In the genomic region with DNA sequence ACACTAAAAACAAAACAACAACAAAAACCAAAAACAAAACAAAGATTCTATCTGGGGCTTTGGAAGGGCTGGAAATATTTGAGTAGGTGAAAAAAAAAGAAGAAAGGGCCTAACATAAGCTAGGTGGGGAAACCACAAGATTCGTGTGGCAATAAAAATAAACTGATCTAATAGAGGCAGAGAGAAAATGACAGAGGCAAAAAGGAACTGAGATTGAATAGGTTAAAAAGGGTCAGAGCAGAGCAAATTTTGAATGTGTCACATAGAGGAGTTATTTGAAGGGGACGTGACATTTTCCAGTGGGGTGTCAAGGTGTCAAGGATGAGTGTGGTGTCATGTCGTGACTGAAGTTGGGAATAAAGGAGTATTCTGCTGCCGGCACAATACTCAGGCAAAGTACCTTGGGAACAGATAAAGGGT, we compare ENCODE assay signal across 14 cellular contexts.
A peak's percentile ranks its signal among the peaks of the same experiment; 100 is the strongest.
DNase-seq lines count a peak whose midpoint lies in the region; ATAC-seq and TF ChIP-seq lines count a peak whose summit lies in the region.
"Had no signal": no experiment of that assay in that cellular context is flagged by ENCODE, and none has a peak within 500 bp of the region (broad histone marks: within the 10 kb centered on the region; RNA-seq: fewer than 3 reads in every experiment).

No MANE protein-coding gene starts in this region.

- 74 to 75% methylated on average over 4 of the region's 4 CpGs for WGBS in testis, 2 donors

- no peaks in the 10 kb centered on the region for H3K9me3 Mint-ChIP-seq in activated naive CD8-positive, alpha-beta T cell treated with anti-CD3 and anti-CD28 coated beads for 36 hours
- H3K9me3 Mint-ChIP-seq: activated CD4-positive, alpha-beta memory T cell treated with anti-CD3 and anti-CD28 coated beads, Interleukin-2, amount 10 ng/mL, durations not matched to agents 7 days and 5 days had no signal

- H3K9me3 ChIP-seq in testis, result no peaks in the 10 kb centered on the region

- TF ChIP-seq CTCF in GM06990 (IDR thresholded peaks at IDR 0.05; ENCODE audit: insufficient read depth, low read length, poor library complexity, severe bottlenecking) (no peak), testis (IDR thresholded peaks at IDR 0.05) (no peak)

- H3K36me3 ChIP-seq in GM06990 (ENCODE audit: control insufficient read depth, insufficient read depth, low read length) (no peaks in the 10 kb centered on the region), testis (ENCODE audit: low read depth, missing control alignments) (no peaks in the 10 kb centered on the region)

- no peaks in the 10 kb centered on the region for H3K36me3 Mint-ChIP-seq in activated naive CD8-positive, alpha-beta T cell treated with anti-CD3 and anti-CD28 coated beads for 36 hours

- H3K4me1 ChIP-seq in testis, result no peaks in the 10 kb centered on the region

- H3K27me3 Mint-ChIP-seq in activated naive CD8-positive, alpha-beta T cell treated with anti-CD3 and anti-CD28 coated beads for 36 hours, result peaks cover 17% of the 10 kb centered on the region

- no peak overlapping the region for H3K4me3 Mint-ChIP-seq in activated naive CD8-positive, alpha-beta T cell treated with anti-CD3 and anti-CD28 coated beads for 36 hours
- H3K4me3 Mint-ChIP-seq: activated CD4-positive, alpha-beta memory T cell treated with anti-CD3 and anti-CD28 coated beads, Interleukin-2, amount 10 ng/mL, durations not matched to agents 7 days and 5 days had no signal

- H3K27me3 ChIP-seq in GM06990 (replicated peaks; ENCODE audit: control insufficient read depth, insufficient read depth, low read length), result no peaks in the 10 kb centered on the region
- H3K27me3 ChIP-seq in testis, result no peaks in the 10 kb centered on the region

- H3K27ac ChIP-seq in testis, result no peak overlapping the region

- no peak for TF ChIP-seq POLR2A in testis (IDR thresholded peaks at IDR 0.05)

- peak; percentile 65 for ATAC-seq in GM19324 (IDR thresholded peaks at IDR 0.05; ENCODE audit: low FRiP score, unreplicated experiment)
- peak; percentile 60 for ATAC-seq in HG02642 (IDR thresholded peaks at IDR 0.05; ENCODE audit: poor library complexity, unreplicated experiment)
- ATAC-seq in HG03457 (IDR thresholded peaks at IDR 0.05; ENCODE audit: unreplicated experiment), result peak; percentile 62

- peak; percentile 58 for DNase-seq in GM06990 (ENCODE audit: extremely low read depth, insufficient read length)
- DNase-seq in central memory CD4-positive, alpha-beta T cell, result no peak
- no peak for DNase-seq in OCI-M2 (lab: John Stamatoyannopoulos, UW; ENCODE audit: unreplicated experiment)
- DNase-seq in activated naive CD8-positive, alpha-beta T cell treated with anti-CD3 and anti-CD28 coated beads for 36 hours, result no peak
- DNase-seq in testis, result no peak
- DNase-seq: activated CD4-positive, alpha-beta memory T cell treated with anti-CD3 and anti-CD28 coated beads, Interleukin-2, amount 10 ng/mL, durations not matched to agents 7 days and 5 days; DND-41; effector CD4-positive, alpha-beta T cell; hypothalamus; MM.1S; NCI-H510A treated with DMSO at 0.1 percent for 48 hours had no signal

- no peaks in the 10 kb centered on the region for H3K4me1 Mint-ChIP-seq in activated naive CD8-positive, alpha-beta T cell treated with anti-CD3 and anti-CD28 coated beads for 36 hours
- H3K4me1 Mint-ChIP-seq: activated CD4-positive, alpha-beta memory T cell treated with anti-CD3 and anti-CD28 coated beads, Interleukin-2, amount 10 ng/mL, durations not matched to agents 7 days and 5 days had no signal

- H3K27ac Mint-ChIP-seq in activated naive CD8-positive, alpha-beta T cell treated with anti-CD3 and anti-CD28 coated beads for 36 hours, result no peak overlapping the region
- H3K27ac Mint-ChIP-seq: activated CD4-positive, alpha-beta memory T cell treated with anti-CD3 and anti-CD28 coated beads, Interleukin-2, amount 10 ng/mL, durations not matched to agents 7 days and 5 days had no signal

- no peak overlapping the region for H3K4me3 ChIP-seq in GM06990 (replicated peaks; ENCODE audit: low read depth, low read length)
- H3K4me3 ChIP-seq in testis, result no peak overlapping the region

- intact Hi-C loops in testis (cut with DNase I; ENCODE audit: low total_unique reads), result no loop called here
